In genomic region chr14:63770187-63770807, GRCh38 we compare ENCODE assay signal across 9 cellular contexts. TPM values are rescaled to one million over a fixed set of nuclear protein-coding genes. Genes with fewer than 3 reads are reported as not detected.
DNase-seq lines count a peak whose midpoint lies in the region; ATAC-seq and TF ChIP-seq lines count a peak whose summit lies in the region.
"Had no signal": no experiment of that assay in that cellular context is flagged by ENCODE, and none has a peak within 500 bp of the region (broad histone marks: within the 10 kb centered on the region; RNA-seq: fewer than 3 reads in every experiment).

No MANE protein-coding gene starts in this region.

- intact Hi-C loops in sciatic nerve (cut with DNase I) = no loop called here

- peak; percentile 81 for ATAC-seq in activated T-helper 17 cell treated with anti-CD3 and anti-CD28 coated beads, Interleukin-2, amount 50 U/mL, for 72 hours (replicated peaks)
- ATAC-seq in sciatic nerve (peak; percentile 76), GM19463 (IDR thresholded peaks at IDR 0.05; ENCODE audit: unreplicated experiment) (no peak), HG03378 (IDR thresholded peaks at IDR 0.05; ENCODE audit: unreplicated experiment) (no peak)

- H3K36me3 Mint-ChIP-seq in activated T-helper 17 cell treated with anti-CD3 and anti-CD28 coated beads, Interleukin-2, amount 50 U/mL, for 72 hours (ENCODE audit: low read depth) = no peaks in the 10 kb centered on the region
- H3K36me3 Mint-ChIP-seq: activated naive CD8-positive, alpha-beta T cell had no signal

- no peaks in the 10 kb centered on the region for H3K27me3 Mint-ChIP-seq in activated T-helper 17 cell treated with anti-CD3 and anti-CD28 coated beads, Interleukin-2, amount 50 U/mL, for 72 hours
- H3K27me3 Mint-ChIP-seq: activated naive CD8-positive, alpha-beta T cell had no signal

- no peaks in the 10 kb centered on the region for H4K20me1 ChIP-seq in OCI-LY3 (ENCODE audit: insufficient read depth, low read length)

- no peaks in the 10 kb centered on the region for H3K4me1 Mint-ChIP-seq in activated T-helper 17 cell treated with anti-CD3 and anti-CD28 coated beads, Interleukin-2, amount 50 U/mL, for 72 hours

- in situ Hi-C loops in HAP-1 (cut with MboI; ENCODE audit: low sequenced_read_pairs) = loop anchor here (25.0 kb wide), 1 partner anchor 383 kb away; no protein-coding TSS in a partner anchor

- DNase-seq in EL = peak; percentile 57
- peak; percentile 58 to 65 for DNase-seq in HAP-1 (ENCODE audit: low spot score in 2 of 2)
- DNase-seq in globus pallidus (ENCODE audit: low spot score) = peak; percentile 54
- DNase-seq in sciatic nerve (ENCODE audit: low spot score) = peak; percentile 68

- H3K27ac Mint-ChIP-seq in activated T-helper 17 cell treated with anti-CD3 and anti-CD28 coated beads, Interleukin-2, amount 50 U/mL, for 72 hours = no peak overlapping the region
- H3K27ac Mint-ChIP-seq: activated naive CD8-positive, alpha-beta T cell had no signal

- H3K27me3 ChIP-seq in HAP-1 (ENCODE audit: low read depth) (0 out of 2 replicates have a peak, but pooled peaks cover 2% of the 10 kb centered on the region), OCI-LY3 (ENCODE audit: low read depth, low read length) (no peaks in the 10 kb centered on the region)

- TF ChIP-seq CTCF in OCI-LY3 (IDR thresholded peaks at IDR 0.05; ENCODE audit: low read depth, low read length) = peak; percentile 77

- no peaks in the 10 kb centered on the region for H3K79me2 ChIP-seq in OCI-LY3 (ENCODE audit: low read length)

- no peaks in the 10 kb centered on the region; the same call in 1 of the 2 replicates for H3K4me1 ChIP-seq in HAP-1
- H3K4me1 ChIP-seq in OCI-LY3 (ENCODE audit: low read length) = peaks cover 6% of the 10 kb centered on the region; the same call in 1 of the 2 replicates

- H2AFZ ChIP-seq in OCI-LY3 (ENCODE audit: low read depth, low read length) = no peak overlapping the region

- H3K4me2 ChIP-seq in OCI-LY3 (ENCODE audit: low read length) = no peak overlapping the region

- H3K9me3 ChIP-seq in HAP-1 (no peaks in the 10 kb centered on the region), OCI-LY3 (ENCODE audit: insufficient read depth, low read length) (no peaks in the 10 kb centered on the region)

- H3K27ac ChIP-seq in OCI-LY3 (ENCODE audit: low read length) = no peak overlapping the region

- no peak overlapping the region for H3K4me3 Mint-ChIP-seq in activated T-helper 17 cell treated with anti-CD3 and anti-CD28 coated beads, Interleukin-2, amount 50 U/mL, for 72 hours
- H3K4me3 Mint-ChIP-seq: activated naive CD8-positive, alpha-beta T cell had no signal

- H3K36me3 ChIP-seq in HAP-1 (replicated peaks) (no peaks in the 10 kb centered on the region), OCI-LY3 (replicated peaks; ENCODE audit: low read depth, low read length) (no peaks in the 10 kb centered on the region)

- no peaks in the 10 kb centered on the region for H3K9me3 Mint-ChIP-seq in activated T-helper 17 cell treated with anti-CD3 and anti-CD28 coated beads, Interleukin-2, amount 50 U/mL, for 72 hours

- H3K4me3 ChIP-seq in HAP-1 = no peak overlapping the region
- H3K4me3 ChIP-seq in OCI-LY3 (ENCODE audit: low read length) = no peak overlapping the region

- no peak overlapping the region for H3K9ac ChIP-seq in OCI-LY3 (ENCODE audit: low read length)

RNA-seq across cellular contexts. Expression of gene SGPP1, which starts 42.4 kb away (rescaled TPM):
- 10 to 100 TPM in 1 of 2 donors, 1 to 10 TPM in 1; 7.7 to 11.1 TPM for total RNA-seq in activated T-helper 17 cell treated with anti-CD3 and anti-CD28 coated beads, Interleukin-2, amount 50 U/mL, for 72 hours
- total RNA-seq in sciatic nerve = 20.7 TPM

Comparison
In these comparisons a context has a peak if more than half of its experiments do, and no peak if none do; other contexts are left out.
1. ATAC-seq: peak in activated T-helper 17 cell treated with anti-CD3 and anti-CD28 coated beads, Interleukin-2, amount 50 U/mL, for 72 hours (single experiment) and sciatic nerve (single experiment); none in GM19463 (single experiment) and HG03378 (single experiment).
2. Peak in every context shown above with its lines, with median percentiles within 50 percentile points of each other: DNase-seq.